Comparison of ENCODE assay signal across 34 cellular contexts in the genomic region with DNA sequence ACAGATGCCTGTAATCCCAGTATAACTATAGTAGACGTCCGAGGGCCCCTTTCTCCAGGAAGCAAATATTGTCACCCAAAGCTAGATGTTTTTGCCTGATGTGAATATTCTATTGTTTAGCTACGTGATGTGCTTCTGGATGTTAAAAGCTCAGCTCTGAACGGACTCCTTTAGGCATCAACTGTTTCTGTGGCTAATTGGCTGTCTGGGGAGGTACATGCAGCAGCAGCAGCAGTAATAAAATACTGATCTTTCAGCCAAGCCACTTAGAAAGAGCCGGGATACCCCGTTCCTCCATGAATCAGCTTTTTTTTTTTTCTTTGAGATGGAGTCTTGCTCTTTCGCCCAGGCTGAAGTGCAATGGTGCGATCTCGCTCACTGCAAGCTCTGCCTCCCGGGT. TPM values are rescaled to one million over a fixed set of nuclear protein-coding genes. Genes with fewer than 3 reads are reported as not detected.
"Had no signal": no experiment of that assay in that cellular context is flagged by ENCODE, and none has a peak within 500 bp of the region (broad histone marks: within the 10 kb centered on the region; RNA-seq: fewer than 3 reads in every experiment).

No MANE protein-coding gene starts in this region.

- H3K9me3 Mint-ChIP-seq: naive thymus-derived CD8-positive, alpha-beta T cell; stimulated activated naive CD8-positive, alpha-beta T cell treated with anti-CD3 and anti-CD28 coated beads, Interleukin-15, amount 100 ng/mL, for 72 hours had no signal

- DNase-seq: effector CD4-positive, alpha-beta T cell; foreskin fibroblast; gastrocnemius medialis; heart left ventricle; hippocampal formation; islet precursor cell; kidney glomerular epithelial cell; left colon; left ventricle myocardium inferior; lower lobe of right lung; naive thymus-derived CD8-positive, alpha-beta T cell; nephron progenitor cell; nucleus accumbens; stimulated activated CD4-positive, alpha-beta T cell treated with anti-CD3 and anti-CD28 coated beads, Interleukin-12 subunit alpha, Interleukin-12 subunit beta, amount 100 ng/mL, for 4 hours; stimulated activated CD4-positive, alpha-beta T cell treated with anti-CD3 and anti-CD28 coated beads, Interleukin-1b, Interleukin-23, amount 100 ng/mL, for 48 hours; stimulated activated CD4-positive, alpha-beta T cell treated with anti-CD3 and anti-CD28 coated beads, Interleukin-4, amount 100 ng/mL, for 1 hour; stimulated activated CD8-positive, alpha-beta memory T cell treated with anti-CD3 and anti-CD28 coated beads, Interleukin-4, amount 100 ng/mL, for 48 hours; stimulated activated naive CD4-positive, alpha-beta T cell; stimulated activated naive CD8-positive, alpha-beta T cell treated with anti-CD3 and anti-CD28 coated beads, Interleukin-15, amount 100 ng/mL, for 72 hours; transverse colon; uterus had no signal

- H3K36me3 ChIP-seq: gastrocnemius medialis, heart left ventricle, left ventricle myocardium inferior, lower lobe of right lung, prostate gland, right atrium auricular region, suprapubic skin, transverse colon, upper lobe of right lung, uterus had no signal

- H3K4me3 ChIP-seq: dorsolateral prefrontal cortex, gastrocnemius medialis, heart left ventricle, left ventricle myocardium inferior, lower lobe of right lung, prostate gland, right atrium auricular region, smooth muscle cell, suprapubic skin, transverse colon, upper lobe of right lung, uterus had no signal

- H3K27me3 ChIP-seq: dorsolateral prefrontal cortex, heart left ventricle, right atrium auricular region, suprapubic skin, upper lobe of right lung, uterus had no signal

- H3K4me1 Mint-ChIP-seq: naive thymus-derived CD8-positive, alpha-beta T cell; stimulated activated naive CD8-positive, alpha-beta T cell treated with anti-CD3 and anti-CD28 coated beads, Interleukin-15, amount 100 ng/mL, for 72 hours had no signal

- H3K4me3 Mint-ChIP-seq: naive thymus-derived CD8-positive, alpha-beta T cell; nephron progenitor cell; stimulated activated naive CD8-positive, alpha-beta T cell treated with anti-CD3 and anti-CD28 coated beads, Interleukin-15, amount 100 ng/mL, for 72 hours had no signal

- H3K36me3 Mint-ChIP-seq: naive thymus-derived CD8-positive, alpha-beta T cell had no signal

- H3K27ac Mint-ChIP-seq: naive thymus-derived CD8-positive, alpha-beta T cell; nephron progenitor cell; stimulated activated naive CD8-positive, alpha-beta T cell treated with anti-CD3 and anti-CD28 coated beads, Interleukin-15, amount 100 ng/mL, for 72 hours had no signal

- H3K27ac ChIP-seq: dorsolateral prefrontal cortex, gastrocnemius medialis, heart left ventricle, left ventricle myocardium inferior, lower lobe of right lung, prostate gland, right atrium auricular region, suprapubic skin, transverse colon, upper lobe of right lung, uterus had no signal

- H3K4me1 ChIP-seq: lower lobe of right lung, prostate gland, right atrium auricular region, suprapubic skin, transverse colon, upper lobe of right lung, uterus had no signal

- H3K9me3 ChIP-seq: gastrocnemius medialis, heart left ventricle, left ventricle myocardium inferior, lower lobe of right lung, prostate gland, right atrium auricular region, suprapubic skin, transverse colon, upper lobe of right lung, uterus had no signal

RNA-seq across cellular contexts. Expression of gene TRARG1, which starts 43.0 kb away (rescaled TPM):
- total RNA-seq: esophagus mucosa; glomerular endothelial cell; lower lobe of right lung; myocyte; naive thymus-derived CD8-positive, alpha-beta T cell; osteocyte; smooth muscle cell; upper lobe of right lung had no signal
- polyA plus RNA-seq: smooth muscle cell had no signal

RNA-seq across cellular contexts. Expression of gene BHLHA9, which starts 52.2 kb away (rescaled TPM):
- total RNA-seq: esophagus mucosa; gastrocnemius medialis; glomerular endothelial cell; heart left ventricle; left colon; left ventricle myocardium inferior; lower lobe of right lung; mesenteric fat pad; myocyte; naive thymus-derived CD8-positive, alpha-beta T cell; osteocyte; prostate gland; right atrium auricular region; sciatic nerve; smooth muscle cell; suprapubic skin; transverse colon; upper lobe of right lung; uterus had no signal
- polyA plus RNA-seq: heart left ventricle; naive thymus-derived CD8-positive, alpha-beta T cell; smooth muscle cell; thymus had no signal
